ENCODE assay signal across 8 cellular contexts in genomic region chr14:68780358-68781160, GRCh38. TPM values are rescaled to one million over a fixed set of nuclear protein-coding genes. Genes with fewer than 3 reads are reported as not detected.
DNase-seq lines count a peak whose midpoint lies in the region; ATAC-seq and TF ChIP-seq lines count a peak whose summit lies in the region.

No MANE protein-coding gene starts in this region.

- no peaks in the 10 kb centered on the region for H3F3A ChIP-seq in MM.1S (ENCODE audit: insufficient read depth, low read length)

- H3K27ac Mint-ChIP-seq in dendritic cell treated with granulocyte-macrophage colony-stimulating factor and Interleukin-4, amounts not matched to agents 40 ng/mL and 50 ng/mL, for 4 days, result peak overlapping the region; percentile 92

- peaks cover 49% of the 10 kb centered on the region for H3K4me1 Mint-ChIP-seq in dendritic cell treated with granulocyte-macrophage colony-stimulating factor and Interleukin-4, amounts not matched to agents 40 ng/mL and 50 ng/mL, for 4 days (ENCODE audit: low read depth)

- H3K4me3 Mint-ChIP-seq in dendritic cell treated with granulocyte-macrophage colony-stimulating factor and Interleukin-4, amounts not matched to agents 40 ng/mL and 50 ng/mL, for 4 days, result no peak overlapping the region

- TF ChIP-seq CTCF in testis (IDR thresholded peaks at IDR 0.05), result no peak
- no peak for TF ChIP-seq CTCF in MM.1S (IDR thresholded peaks at IDR 0.05; ENCODE audit: low read length)

- no peak overlapping the region for H3K9ac ChIP-seq in Karpas-422 (ENCODE audit: low read length)
- no peak overlapping the region for H3K9ac ChIP-seq in MM.1S (ENCODE audit: low read length)

- H3K9me3 Mint-ChIP-seq in dendritic cell treated with granulocyte-macrophage colony-stimulating factor and Interleukin-4, amounts not matched to agents 40 ng/mL and 50 ng/mL, for 4 days, result peaks cover 5% of the 10 kb centered on the region

- H3K9me2 ChIP-seq in Karpas-422 (replicated peaks; ENCODE audit: insufficient read depth, low read length) (no peaks in the 10 kb centered on the region), MM.1S (replicated peaks; ENCODE audit: insufficient read depth, low read length) (no peaks in the 10 kb centered on the region)

- H3K79me2 ChIP-seq in Karpas-422 (ENCODE audit: low read length), result no peaks in the 10 kb centered on the region
- no peaks in the 10 kb centered on the region for H3K79me2 ChIP-seq in MM.1S (ENCODE audit: low read length)

- WGBS in testis, 2 donors, result 51 to 53% methylated on average over 7 of the region's 7 CpGs

- H2AFZ ChIP-seq in Karpas-422 (ENCODE audit: low read length) (no peak overlapping the region), MM.1S (ENCODE audit: low read length) (no peak overlapping the region)

- no peaks in the 10 kb centered on the region for H3K36me3 Mint-ChIP-seq in dendritic cell treated with granulocyte-macrophage colony-stimulating factor and Interleukin-4, amounts not matched to agents 40 ng/mL and 50 ng/mL, for 4 days (ENCODE audit: low read depth)

- H3K4me2 ChIP-seq in Karpas-422 (ENCODE audit: low read depth, low read length, poor library complexity, severe bottlenecking), result no peak overlapping the region
- no peak overlapping the region for H3K4me2 ChIP-seq in MM.1S (ENCODE audit: low read depth, low read length)

- intact Hi-C loops in dendritic cell treated with granulocyte-macrophage colony-stimulating factor and Interleukin-4, amounts not matched to agents 40 ng/mL and 50 ng/mL, for 4 days (cut with micrococcal nuclease), result loop anchor here (10.0 kb wide), 2 partner anchors 176 to 306 kb away; no protein-coding TSS in a partner anchor
- intact Hi-C loops in testis (cut with DNase I; ENCODE audit: low total_unique reads), result no loop called here

- H3K4me3 ChIP-seq in SJSA1 (no peak overlapping the region), testis (no peak overlapping the region), Karpas-422 (ENCODE audit: low read length) (no peak overlapping the region), MM.1S (ENCODE audit: low read length) (no peak overlapping the region)

- peaks cover 8% of the 10 kb centered on the region for H3K27me3 Mint-ChIP-seq in dendritic cell treated with granulocyte-macrophage colony-stimulating factor and Interleukin-4, amounts not matched to agents 40 ng/mL and 50 ng/mL, for 4 days

- H3K4me1 ChIP-seq in SJSA1 (replicated peaks), result peaks cover 48% of the 10 kb centered on the region
- peaks cover 58% of the 10 kb centered on the region for H3K4me1 ChIP-seq in testis
- no peaks in the 10 kb centered on the region for H3K4me1 ChIP-seq in Karpas-422 (ENCODE audit: low read length)
- H3K4me1 ChIP-seq in MM.1S (ENCODE audit: low read length), result no peaks in the 10 kb centered on the region

- H3K27ac ChIP-seq in SJSA1 (peak overlapping the region; percentile 70), testis (peak overlapping the region; percentile 35 to 77), Karpas-422 (ENCODE audit: low read length) (no peak overlapping the region), MM.1S (ENCODE audit: low read length) (no peak overlapping the region)

- H4K20me1 ChIP-seq in Karpas-422 (ENCODE audit: insufficient read depth, low read depth, low read length), result no peaks in the 10 kb centered on the region
- no peaks in the 10 kb centered on the region for H4K20me1 ChIP-seq in MM.1S (ENCODE audit: insufficient read depth, low read length)

- H3K27me3 ChIP-seq in SJSA1 (replicated peaks), result no peaks in the 10 kb centered on the region
- no peaks in the 10 kb centered on the region for H3K27me3 ChIP-seq in testis
- H3K27me3 ChIP-seq in Karpas-422 (ENCODE audit: low read length), result no peaks in the 10 kb centered on the region
- H3K27me3 ChIP-seq in MM.1S (replicated peaks; ENCODE audit: insufficient read depth, low read length), result no peaks in the 10 kb centered on the region

- DNase-seq in GDM1 (lab: John Stamatoyannopoulos, UW) (peak; percentile 77), SJSA1 (ENCODE audit: low read depth in 1 of 2, low spot score in 2 of 2) (no peak), lung microvascular endothelial cell (ENCODE audit: low read depth in 2 of 2) (peak; percentile 43 to 66), testis (peak; percentile 88), Karpas-422 (no peak), MM.1S (no peak)

- H3K9me3 ChIP-seq in SJSA1 (replicated peaks) (no peaks in the 10 kb centered on the region), testis (no peaks in the 10 kb centered on the region), Karpas-422 (ENCODE audit: low read length) (no peaks in the 10 kb centered on the region), MM.1S (replicated peaks; ENCODE audit: insufficient read depth, low read length) (no peaks in the 10 kb centered on the region)

- no peak for TF ChIP-seq POLR2A in testis (IDR thresholded peaks at IDR 0.05)

- H3K36me3 ChIP-seq in SJSA1, result no peaks in the 10 kb centered on the region
- no peaks in the 10 kb centered on the region for H3K36me3 ChIP-seq in testis (ENCODE audit: low read depth, missing control alignments)
- no peaks in the 10 kb centered on the region for H3K36me3 ChIP-seq in Karpas-422 (ENCODE audit: insufficient read depth, low read length)
- H3K36me3 ChIP-seq in MM.1S (replicated peaks; ENCODE audit: insufficient read depth, low read length), result no peaks in the 10 kb centered on the region

- ATAC-seq in HG03460 (IDR thresholded peaks at IDR 0.05; ENCODE audit: unreplicated experiment), result no peak

RNA-seq across cellular contexts. Expression of gene ZFP36L1, which starts 12.3 kb away (rescaled TPM):
- 11.0 and 22.0 TPM in 2 replicates for total RNA-seq in SJSA1 (2014; rRNA removed; shearing (Covaris generic))
- total RNA-seq in lung microvascular endothelial cell, result 5.7 and 8.7 TPM in 2 replicates
- total RNA-seq in testis, result 100 to 1,000 TPM; 176 to 301 TPM
- polyA plus RNA-seq in testis (ENCODE audit: insufficient read depth, low read depth, low replicate concordance), result 120 TPM
- 76.8 and 118 TPM in 2 replicates for total RNA-seq in Karpas-422 (2014; rRNA removed; shearing (Covaris generic); ENCODE audit: low replicate concordance)

Comparison
In these comparisons a context has a peak if more than half of its experiments do, and no peak if none do; other contexts are left out.
1. DNase-seq: peak in GDM1 (single experiment), lung microvascular endothelial cell (2 of 2) and testis (single experiment); none in SJSA1 (0 of 2), Karpas-422 (single experiment) and MM.1S (single experiment).
2. H3K27ac ChIP-seq: peak in SJSA1 (single experiment) and testis (2 of 2); none in Karpas-422 (single experiment) and MM.1S (single experiment).